ENCODE assay signal across 2 cellular contexts in the genomic region with DNA sequence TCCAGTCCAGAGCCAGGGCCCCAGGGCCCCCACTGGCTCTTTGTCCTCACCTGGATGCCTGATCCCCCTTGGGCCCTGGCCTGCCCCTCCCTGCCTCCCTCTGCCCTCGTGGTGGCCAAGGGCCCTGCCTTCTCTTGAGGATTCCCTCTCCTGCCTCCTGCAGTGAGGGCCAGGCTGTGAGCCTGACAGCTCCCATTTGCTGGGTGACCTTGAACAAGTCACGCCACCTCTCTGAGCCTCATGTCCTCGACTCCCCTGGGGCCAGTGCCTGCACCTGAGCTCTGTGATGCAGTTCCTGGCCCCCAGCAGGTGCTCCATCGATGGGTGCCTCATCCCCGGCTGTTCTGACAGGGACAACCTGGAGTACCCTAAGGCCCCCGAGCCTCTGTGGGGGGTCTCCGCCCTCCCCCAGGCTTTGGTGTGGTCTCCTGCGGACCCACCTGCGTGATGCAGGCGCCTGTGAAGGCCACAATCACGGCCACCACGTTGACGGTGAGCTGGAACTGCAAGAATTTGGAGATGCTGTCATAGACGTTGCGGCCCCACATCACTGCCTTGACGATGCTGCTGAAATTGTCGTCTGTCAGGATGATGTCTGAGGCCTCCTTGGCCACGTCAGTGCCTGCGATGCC.
TF ChIP-seq lines count a peak whose summit lies in the region.

No MANE protein-coding gene starts in this region.

TF ChIP-seq in HEK293, 187 proteins besides CTCF, POLR2A, EP300 and RAD21:
- peak; percentile 14 for TF ChIP-seq GLIS2 (tag by site-specific recombination; IDR thresholded peaks at IDR 0.05)
- peak; percentile 49; the same call in 1 of the 2 replicates for TF ChIP-seq GLIS1 (tag by site-specific recombination; IDR thresholded peaks at IDR 0.05)
- TF ChIP-seq ZNF843 (tag by site-specific recombination; IDR thresholded peaks at IDR 0.05), result no peak
- peak; percentile 55; the same call in 1 of the 2 replicates for TF ChIP-seq ZNF223 (tag by site-specific recombination; IDR thresholded peaks at IDR 0.05)

TF ChIP-seq in H1, 55 proteins besides CTCF, POLR2A, EP300 and RAD21:
- TF ChIP-seq EZH2 (IDR thresholded peaks at IDR 0.05; ENCODE audit: low read depth, low read length, severe bottlenecking) (no peak), CBX5 (IDR thresholded peaks at IDR 0.05; ENCODE audit: low read depth, low read length) (no peak), GABPA (IDR thresholded peaks at IDR 0.05; ENCODE audit: borderline replicate concordance, insufficient read depth, low read length) (no peak), EGR1 (IDR thresholded peaks at IDR 0.05; ENCODE audit: borderline replicate concordance, low read depth, low read length) (no peak), ASH2L (IDR thresholded peaks at IDR 0.05; ENCODE audit: low read length) (no peak), HDAC2 (IDR thresholded peaks at IDR 0.05; ENCODE audit: borderline replicate concordance in 1 of 2, low read depth in 2 of 2, low read length in 2 of 2) (no peak), SRF (IDR thresholded peaks at IDR 0.05; ENCODE audit: low read depth, low read length) (no peak), HDAC6 (IDR thresholded peaks at IDR 0.05; ENCODE audit: low read depth, low read length) (no peak), SP2 (IDR thresholded peaks at IDR 0.05; ENCODE audit: low read length) (no peak)
- TF ChIP-seq, protein P1, sequence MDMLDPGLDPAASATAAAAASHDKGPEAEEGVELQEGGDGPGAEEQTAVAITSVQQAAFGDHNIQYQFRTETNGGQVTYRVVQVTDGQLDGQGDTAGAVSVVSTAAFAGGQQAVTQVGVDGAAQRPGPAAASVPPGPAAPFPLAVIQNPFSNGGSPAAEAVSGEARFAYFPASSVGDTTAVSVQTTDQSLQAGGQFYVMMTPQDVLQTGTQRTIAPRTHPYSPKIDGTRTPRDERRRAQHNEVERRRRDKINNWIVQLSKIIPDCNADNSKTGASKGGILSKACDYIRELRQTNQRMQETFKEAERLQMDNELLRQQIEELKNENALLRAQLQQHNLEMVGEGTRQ (IDR thresholded peaks at IDR 0.05; ENCODE audit: low read length), result no peak
TF ChIP-seq in H1: peak in this region for 0.
